1 cellular context compared by ENCODE assay signal in genomic region chr4:169397762-169398161, GRCh38.
TF ChIP-seq lines count a peak whose summit lies in the region.

No MANE protein-coding gene starts in this region.

TF ChIP-seq in GM12878, 131 proteins besides CTCF, POLR2A, EP300 and RAD21 (continued from another document):
- TF ChIP-seq IRF5 (IDR thresholded peaks at IDR 0.05; ENCODE audit: borderline replicate concordance) (no peak), RELA (IDR thresholded peaks at IDR 0.05; ENCODE audit: borderline replicate concordance, partially characterized antibody) (no peak), ZSCAN29 (IDR thresholded peaks at IDR 0.05) (no peak), ETV6 (conservative IDR thresholded peaks at IDR 0.05 in 1 of 2, IDR thresholded peaks at IDR 0.05 in 1 of 2; ENCODE audit: borderline replicate concordance in 1 of 2, low read depth in 1 of 2) (no peak), BRCA1 (IDR thresholded peaks at IDR 0.05; ENCODE audit: low read depth, low read length) (no peak)
